2 cellular contexts compared by ENCODE assay signal in genomic region chr2:113324684-113325160, GRCh38.
TF ChIP-seq lines count a peak whose summit lies in the region.

No MANE protein-coding gene starts in this region.

TF ChIP-seq in WTC11, 78 proteins besides CTCF, POLR2A, EP300 and RAD21 (continued from another document):
- TF ChIP-seq, protein P1, sequence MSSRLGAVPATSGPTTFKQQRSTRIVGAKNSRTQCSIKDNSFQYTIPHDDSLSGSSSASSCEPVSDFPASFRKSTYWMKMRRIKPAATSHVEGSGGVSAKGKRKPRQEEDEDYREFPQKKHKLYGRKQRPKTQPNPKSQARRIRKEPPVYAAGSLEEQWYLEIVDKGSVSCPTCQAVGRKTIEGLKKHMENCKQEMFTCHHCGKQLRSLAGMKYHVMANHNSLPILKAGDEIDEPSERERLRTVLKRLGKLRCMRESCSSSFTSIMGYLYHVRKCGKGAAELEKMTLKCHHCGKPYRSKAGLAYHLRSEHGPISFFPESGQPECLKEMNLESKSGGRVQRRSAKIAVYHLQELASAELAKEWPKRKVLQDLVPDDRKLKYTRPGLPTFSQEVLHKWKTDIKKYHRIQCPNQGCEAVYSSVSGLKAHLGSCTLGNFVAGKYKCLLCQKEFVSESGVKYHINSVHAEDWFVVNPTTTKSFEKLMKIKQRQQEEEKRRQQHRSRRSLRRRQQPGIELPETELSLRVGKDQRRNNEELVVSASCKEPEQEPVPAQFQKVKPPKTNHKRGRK (CRISPR knock-in tag; IDR thresholded peaks at IDR 0.05; ENCODE audit: borderline replicate concordance): peak; percentile 90; the same call in 1 of the 2 replicates
TF ChIP-seq in WTC11: peak in this region for 1.

TF ChIP-seq in HepG2, 621 proteins besides CTCF, POLR2A, EP300 and RAD21 (continued from another document):
- TF ChIP-seq ZNF263 (CRISPR knock-in tag; IDR thresholded peaks at IDR 0.05) (0 out of 2 replicates have a peak, but pooled peaks have one; percentile 67), ZNF761 (CRISPR knock-in tag; conservative IDR thresholded peaks at IDR 0.05) (no peak), RFXAP (CRISPR knock-in tag; IDR thresholded peaks at IDR 0.05; ENCODE audit: borderline replicate concordance) (no peak), NR3C1 (CRISPR knock-in tag; IDR thresholded peaks at IDR 0.05) (no peak), AHR (CRISPR knock-in tag; IDR thresholded peaks at IDR 0.05) (no peak), ELF3 (CRISPR knock-in tag; IDR thresholded peaks at IDR 0.05) (no peak)
- TF ChIP-seq, protein P2, sequence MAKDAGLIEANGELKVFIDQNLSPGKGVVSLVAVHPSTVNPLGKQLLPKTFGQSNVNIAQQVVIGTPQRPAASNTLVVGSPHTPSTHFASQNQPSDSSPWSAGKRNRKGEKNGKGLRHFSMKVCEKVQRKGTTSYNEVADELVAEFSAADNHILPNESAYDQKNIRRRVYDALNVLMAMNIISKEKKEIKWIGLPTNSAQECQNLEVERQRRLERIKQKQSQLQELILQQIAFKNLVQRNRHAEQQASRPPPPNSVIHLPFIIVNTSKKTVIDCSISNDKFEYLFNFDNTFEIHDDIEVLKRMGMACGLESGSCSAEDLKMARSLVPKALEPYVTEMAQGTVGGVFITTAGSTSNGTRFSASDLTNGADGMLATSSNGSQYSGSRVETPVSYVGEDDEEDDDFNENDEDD (CRISPR knock-in tag; IDR thresholded peaks at IDR 0.05; ENCODE audit: borderline replicate concordance): peak; percentile 38; the same call in 1 of the 2 replicates
- TF ChIP-seq, protein P3, sequence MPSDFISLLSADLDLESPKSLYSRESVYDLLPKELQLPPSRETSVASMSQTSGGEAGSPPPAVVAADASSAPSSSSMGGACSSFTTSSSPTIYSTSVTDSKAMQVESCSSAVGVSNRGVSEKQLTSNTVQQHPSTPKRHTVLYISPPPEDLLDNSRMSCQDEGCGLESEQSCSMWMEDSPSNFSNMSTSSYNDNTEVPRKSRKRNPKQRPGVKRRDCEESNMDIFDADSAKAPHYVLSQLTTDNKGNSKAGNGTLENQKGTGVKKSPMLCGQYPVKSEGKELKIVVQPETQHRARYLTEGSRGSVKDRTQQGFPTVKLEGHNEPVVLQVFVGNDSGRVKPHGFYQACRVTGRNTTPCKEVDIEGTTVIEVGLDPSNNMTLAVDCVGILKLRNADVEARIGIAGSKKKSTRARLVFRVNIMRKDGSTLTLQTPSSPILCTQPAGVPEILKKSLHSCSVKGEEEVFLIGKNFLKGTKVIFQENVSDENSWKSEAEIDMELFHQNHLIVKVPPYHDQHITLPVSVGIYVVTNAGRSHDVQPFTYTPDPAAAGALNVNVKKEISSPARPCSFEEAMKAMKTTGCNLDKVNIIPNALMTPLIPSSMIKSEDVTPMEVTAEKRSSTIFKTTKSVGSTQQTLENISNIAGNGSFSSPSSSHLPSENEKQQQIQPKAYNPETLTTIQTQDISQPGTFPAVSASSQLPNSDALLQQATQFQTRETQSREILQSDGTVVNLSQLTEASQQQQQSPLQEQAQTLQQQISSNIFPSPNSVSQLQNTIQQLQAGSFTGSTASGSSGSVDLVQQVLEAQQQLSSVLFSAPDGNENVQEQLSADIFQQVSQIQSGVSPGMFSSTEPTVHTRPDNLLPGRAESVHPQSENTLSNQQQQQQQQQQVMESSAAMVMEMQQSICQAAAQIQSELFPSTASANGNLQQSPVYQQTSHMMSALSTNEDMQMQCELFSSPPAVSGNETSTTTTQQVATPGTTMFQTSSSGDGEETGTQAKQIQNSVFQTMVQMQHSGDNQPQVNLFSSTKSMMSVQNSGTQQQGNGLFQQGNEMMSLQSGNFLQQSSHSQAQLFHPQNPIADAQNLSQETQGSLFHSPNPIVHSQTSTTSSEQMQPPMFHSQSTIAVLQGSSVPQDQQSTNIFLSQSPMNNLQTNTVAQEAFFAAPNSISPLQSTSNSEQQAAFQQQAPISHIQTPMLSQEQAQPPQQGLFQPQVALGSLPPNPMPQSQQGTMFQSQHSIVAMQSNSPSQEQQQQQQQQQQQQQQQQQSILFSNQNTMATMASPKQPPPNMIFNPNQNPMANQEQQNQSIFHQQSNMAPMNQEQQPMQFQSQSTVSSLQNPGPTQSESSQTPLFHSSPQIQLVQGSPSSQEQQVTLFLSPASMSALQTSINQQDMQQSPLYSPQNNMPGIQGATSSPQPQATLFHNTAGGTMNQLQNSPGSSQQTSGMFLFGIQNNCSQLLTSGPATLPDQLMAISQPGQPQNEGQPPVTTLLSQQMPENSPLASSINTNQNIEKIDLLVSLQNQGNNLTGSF (CRISPR knock-in tag; IDR thresholded peaks at IDR 0.05): no peak
- TF ChIP-seq, protein P4, sequence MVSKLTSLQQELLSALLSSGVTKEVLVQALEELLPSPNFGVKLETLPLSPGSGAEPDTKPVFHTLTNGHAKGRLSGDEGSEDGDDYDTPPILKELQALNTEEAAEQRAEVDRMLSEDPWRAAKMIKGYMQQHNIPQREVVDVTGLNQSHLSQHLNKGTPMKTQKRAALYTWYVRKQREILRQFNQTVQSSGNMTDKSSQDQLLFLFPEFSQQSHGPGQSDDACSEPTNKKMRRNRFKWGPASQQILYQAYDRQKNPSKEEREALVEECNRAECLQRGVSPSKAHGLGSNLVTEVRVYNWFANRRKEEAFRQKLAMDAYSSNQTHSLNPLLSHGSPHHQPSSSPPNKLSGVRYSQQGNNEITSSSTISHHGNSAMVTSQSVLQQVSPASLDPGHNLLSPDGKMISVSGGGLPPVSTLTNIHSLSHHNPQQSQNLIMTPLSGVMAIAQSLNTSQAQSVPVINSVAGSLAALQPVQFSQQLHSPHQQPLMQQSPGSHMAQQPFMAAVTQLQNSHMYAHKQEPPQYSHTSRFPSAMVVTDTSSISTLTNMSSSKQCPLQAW (CRISPR knock-in tag; IDR thresholded peaks at IDR 0.05): no peak
